ENCODE assay signal across 2 cellular contexts in genomic region chr1:64235910-64236309, GRCh38.
TF ChIP-seq lines count a peak whose summit lies in the region.

No MANE protein-coding gene starts in this region.

TF ChIP-seq in SK-N-SH treated with all-trans-retinoic acid at 6 μM for 48 hours, 23 proteins besides CTCF, POLR2A, EP300 and RAD21 (continued from another document):
- TF ChIP-seq POU6F1 (CRISPR knock-in tag; IDR thresholded peaks at IDR 0.05; ENCODE audit: borderline replicate concordance, low read depth) (no peak), CSRNP3 (CRISPR knock-in tag; IDR thresholded peaks at IDR 0.05) (no peak), ZNF8 (CRISPR knock-in tag; IDR thresholded peaks at IDR 0.05) (0 out of 2 replicates have a peak, but pooled peaks have one; percentile 19)

TF ChIP-seq in SK-N-SH, 30 proteins besides CTCF, POLR2A, EP300 and RAD21 (continued from another document):
- TF ChIP-seq RCOR1 (IDR thresholded peaks at IDR 0.05; ENCODE audit: low read length) (no peak), RXRA (IDR thresholded peaks at IDR 0.05; ENCODE audit: borderline replicate concordance, low read depth) (no peak), TAF1 (IDR thresholded peaks at IDR 0.05; ENCODE audit: borderline replicate concordance, low read depth, low read length) (no peak), SIN3A (IDR thresholded peaks at IDR 0.05; ENCODE audit: borderline replicate concordance, low read depth, low read length) (no peak), MAX (IDR thresholded peaks at IDR 0.05; ENCODE audit: low read depth) (no peak), RFX5 (IDR thresholded peaks at IDR 0.05; ENCODE audit: low read length) (no peak), TCF12 (IDR thresholded peaks at IDR 0.05) (no peak), USF1 (IDR thresholded peaks at IDR 0.05; ENCODE audit: borderline replicate concordance, low read depth) (no peak), TEAD4 (IDR thresholded peaks at IDR 0.05; ENCODE audit: borderline replicate concordance, insufficient read depth) (no peak), YY1 (IDR thresholded peaks at IDR 0.05; ENCODE audit: low read depth) (no peak), GABPA (IDR thresholded peaks at IDR 0.05; ENCODE audit: low read depth) (no peak), ELF1 (IDR thresholded peaks at IDR 0.05) (no peak), ZBTB33 (IDR thresholded peaks at IDR 0.05; ENCODE audit: borderline replicate concordance, low read depth) (no peak), FOXJ3 (CRISPR knock-in tag; IDR thresholded peaks at IDR 0.05) (no peak), JUND (IDR thresholded peaks at IDR 0.05) (no peak), REST (IDR thresholded peaks at IDR 0.05; ENCODE audit: low read depth, low read length) (no peak), NRF1 (IDR thresholded peaks at IDR 0.05; ENCODE audit: low read depth, low read length) (no peak)
TF ChIP-seq in SK-N-SH: peak in this region for 0.
